ENCODE assay signal across 8 cellular contexts in the genomic region with DNA sequence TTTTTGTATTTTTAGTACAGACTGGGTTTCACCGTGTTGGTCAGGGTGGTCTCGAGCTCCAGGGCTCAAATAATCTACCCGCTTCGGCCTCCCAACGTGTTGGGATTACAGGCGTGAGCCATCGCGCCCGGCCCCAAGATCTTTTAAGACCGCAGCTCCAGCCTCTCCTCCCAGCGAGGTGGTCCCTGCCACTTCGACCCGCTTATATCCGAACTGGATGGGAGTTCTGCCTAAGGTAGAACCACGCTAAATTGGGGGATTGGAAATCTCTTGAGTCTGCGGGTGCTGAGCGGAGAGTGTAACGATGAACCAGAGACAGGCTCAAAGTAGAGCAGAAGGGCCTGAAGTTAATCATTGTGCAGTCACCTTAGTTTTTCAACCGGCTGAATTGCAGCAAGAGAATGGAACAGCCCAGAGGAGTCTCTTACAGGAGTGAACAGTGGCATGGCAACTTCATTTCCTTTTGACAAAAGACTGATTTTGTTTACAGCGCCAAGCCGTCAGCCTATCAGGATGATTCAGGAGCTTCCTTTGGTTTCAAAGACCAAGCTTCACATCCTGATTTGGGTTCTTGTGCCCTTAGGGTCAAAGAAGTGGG. TPM values are rescaled to one million over a fixed set of nuclear protein-coding genes. Genes with fewer than 3 reads are reported as not detected.
A peak's percentile ranks its signal among the peaks of the same experiment; 100 is the strongest.
DNase-seq lines count a peak whose midpoint lies in the region; ATAC-seq and TF ChIP-seq lines count a peak whose summit lies in the region.

No MANE protein-coding gene starts in this region.

- peaks cover 23% of the 10 kb centered on the region for H3K4me1 Mint-ChIP-seq in T-helper 1 cell treated with Interleukin-12 subunit alpha and Interleukin-12 subunit beta and Interleukin-4 antibody, amounts not matched to agents 30 μg/mL and 1 μg/mL, for 36 hours (ENCODE audit: low read depth)
- H3K4me1 Mint-ChIP-seq in natural killer cell = peaks cover 25 to 27% of the 10 kb centered on the region in 2 donors

- ATAC-seq in Right ventricle myocardium inferior = no peak
- no peak for ATAC-seq in Right ventricle myocardium superior (ENCODE audit: poor library complexity)
- ATAC-seq in HG03354 (IDR thresholded peaks at IDR 0.05; ENCODE audit: poor library complexity, severe bottlenecking, unreplicated experiment) = peak; percentile 23
- peak in 1 of 3 donors; percentile 1 for ATAC-seq in natural killer cell
- ATAC-seq in GM21526 (IDR thresholded peaks at IDR 0.05; ENCODE audit: low FRiP score, unreplicated experiment) = no peak

- DNase-seq in Right ventricle myocardium inferior (ENCODE audit: missing footprints) (peak; percentile 58), Right ventricle myocardium superior (no peak), epithelial cell of prostate (ENCODE audit: low read depth, low spot score) (no peak), natural killer cell (no peak), NCI-H774 (lab: John Stamatoyannopoulos, UW) (no peak)

- H3K27ac ChIP-seq in epithelial cell of prostate = peak overlapping the region; percentile 97

- peak overlapping the region; percentile 81 for H3K27ac Mint-ChIP-seq in T-helper 1 cell treated with Interleukin-12 subunit alpha and Interleukin-12 subunit beta and Interleukin-4 antibody, amounts not matched to agents 30 μg/mL and 1 μg/mL, for 36 hours
- peak overlapping the region; percentile 73 to 79 for H3K27ac Mint-ChIP-seq in natural killer cell

- no peaks in the 10 kb centered on the region for H3K9me3 Mint-ChIP-seq in T-helper 1 cell treated with Interleukin-12 subunit alpha and Interleukin-12 subunit beta and Interleukin-4 antibody, amounts not matched to agents 30 μg/mL and 1 μg/mL, for 36 hours
- H3K9me3 Mint-ChIP-seq in natural killer cell = no peaks in the 10 kb centered on the region

- H3K4me3 Mint-ChIP-seq in T-helper 1 cell treated with Interleukin-12 subunit alpha and Interleukin-12 subunit beta and Interleukin-4 antibody, amounts not matched to agents 30 μg/mL and 1 μg/mL, for 36 hours = peak overlapping the region; percentile 89
- peak overlapping the region; percentile 90 for H3K4me3 Mint-ChIP-seq in natural killer cell

- H3K27me3 Mint-ChIP-seq in T-helper 1 cell treated with Interleukin-12 subunit alpha and Interleukin-12 subunit beta and Interleukin-4 antibody, amounts not matched to agents 30 μg/mL and 1 μg/mL, for 36 hours (ENCODE audit: low read depth) = peaks cover 3% of the 10 kb centered on the region
- H3K27me3 Mint-ChIP-seq in natural killer cell (ENCODE audit: low read depth in 2 of 2) = no peaks in the 10 kb centered on the region

- no peak for TF ChIP-seq CTCF in natural killer cell (IDR thresholded peaks at IDR 0.05)

- peaks cover 6% of the 10 kb centered on the region for H3K36me3 Mint-ChIP-seq in T-helper 1 cell treated with Interleukin-12 subunit alpha and Interleukin-12 subunit beta and Interleukin-4 antibody, amounts not matched to agents 30 μg/mL and 1 μg/mL, for 36 hours (ENCODE audit: low read depth)
- H3K36me3 Mint-ChIP-seq in natural killer cell = no peaks in the 10 kb centered on the region

- intact Hi-C loops in Right ventricle myocardium inferior (cut with DNase I) (loop anchor here (1.0 to 5.0 kb wide), 2 partner anchors 40 to 41 kb away; partner anchors contain the start of gene TMEM183A), Right ventricle myocardium superior (cut with DNase I) (no loop called here), natural killer cell (cut with micrococcal nuclease) (loop anchor here (1.0 to 2.0 kb wide), 3 partner anchors 9 to 41 kb away; partner anchors contain the start of genes ADIPOR1 and TMEM183A)

RNA-seq across cellular contexts. Expression of gene CYB5R1, which starts 0.7 kb away (rescaled TPM):
- total RNA-seq in Right ventricle myocardium inferior (134 TPM), Right ventricle myocardium superior (118 TPM), natural killer cell (10 to 100 TPM; 27.5 to 36.6 (median 27.7) TPM)

RNA-seq across cellular contexts. Expression of gene ADIPOR1, which starts 9.7 kb away (rescaled TPM):
- total RNA-seq in Right ventricle myocardium inferior (85.8 TPM), Right ventricle myocardium superior (76.6 TPM), natural killer cell (10 to 100 TPM; 61.9 to 81.7 (median 80.6) TPM)

RNA-seq across cellular contexts. Expression of gene TMEM183A, which starts 39.4 kb away (rescaled TPM):
- total RNA-seq in Right ventricle myocardium inferior = 24.0 TPM
- total RNA-seq in Right ventricle myocardium superior = 21.8 TPM
- total RNA-seq in natural killer cell = 100 to 1,000 TPM; 127 to 147 (median 143) TPM

RNA-seq across cellular contexts. Expression of gene KLHL12, which starts 40.7 kb away (rescaled TPM):
- total RNA-seq in Right ventricle myocardium inferior = 19.3 TPM
- 19.4 TPM for total RNA-seq in Right ventricle myocardium superior
- total RNA-seq in natural killer cell = 10 to 100 TPM; 19.2 to 23.2 (median 22.6) TPM

RNA-seq across cellular contexts. Expression of gene PPFIA4, which starts 58.5 kb away (rescaled TPM):
- 22.2 TPM for total RNA-seq in Right ventricle myocardium inferior
- total RNA-seq in Right ventricle myocardium superior = 19.3 TPM
- under 1 TPM; 0.18 to 0.88 (median 0.33) TPM for total RNA-seq in natural killer cell
